ENCODE assay signal across 22 cellular contexts in genomic region chr2:222926915-222927314, GRCh38.
"Had no signal": no experiment of that assay in that cellular context is flagged by ENCODE, and none has a peak within 500 bp of the region (broad histone marks: within the 10 kb centered on the region; RNA-seq: fewer than 3 reads in every experiment).

No MANE protein-coding gene starts in this region.

- H3K4me3 Mint-ChIP-seq: memory B cell; naive thymus-derived CD4-positive, alpha-beta T cell; nephron progenitor cell; stimulated activated effector memory CD8-positive, alpha-beta T cell treated with anti-CD3 and anti-CD28 coated beads, Interleukin-12 subunit alpha, Interleukin-12 subunit beta, amount 100 ng/mL, for 72 hours had no signal

- H3K27me3 Mint-ChIP-seq: memory B cell; naive thymus-derived CD4-positive, alpha-beta T cell had no signal

- H3K9me3 ChIP-seq: gastrocnemius medialis, left ventricle myocardium inferior, lower lobe of right lung, ovary, suprapubic skin, thyroid gland, upper lobe of left lung, uterus had no signal

- H3K36me3 ChIP-seq: uterus had no signal

- H3K9me3 Mint-ChIP-seq: memory B cell; naive thymus-derived CD4-positive, alpha-beta T cell; nephron progenitor cell; stimulated activated effector memory CD8-positive, alpha-beta T cell treated with anti-CD3 and anti-CD28 coated beads, Interleukin-12 subunit alpha, Interleukin-12 subunit beta, amount 100 ng/mL, for 72 hours had no signal

- H3K27ac Mint-ChIP-seq: memory B cell; naive thymus-derived CD4-positive, alpha-beta T cell; nephron progenitor cell; stimulated activated effector memory CD8-positive, alpha-beta T cell treated with anti-CD3 and anti-CD28 coated beads, Interleukin-12 subunit alpha, Interleukin-12 subunit beta, amount 100 ng/mL, for 72 hours had no signal

- H3K4me1 Mint-ChIP-seq: memory B cell; naive thymus-derived CD4-positive, alpha-beta T cell; nephron progenitor cell; stimulated activated effector memory CD8-positive, alpha-beta T cell treated with anti-CD3 and anti-CD28 coated beads, Interleukin-12 subunit alpha, Interleukin-12 subunit beta, amount 100 ng/mL, for 72 hours had no signal

- H3K27ac ChIP-seq: gastrocnemius medialis, left ventricle myocardium inferior, lower lobe of right lung, ovary, suprapubic skin, thyroid gland, upper lobe of left lung had no signal

- H3K27me3 ChIP-seq: dorsolateral prefrontal cortex, gastrocnemius medialis, ovary, suprapubic skin, thyroid gland, upper lobe of left lung, uterus had no signal

- ATAC-seq: esophagus mucosa; gastrocnemius medialis; left cardiac atrium; lower lobe of right lung; naive thymus-derived CD4-positive, alpha-beta T cell; right cardiac atrium; stimulated activated effector memory CD8-positive, alpha-beta T cell treated with anti-CD3 and anti-CD28 coated beads, Interleukin-12 subunit alpha, Interleukin-12 subunit beta, amount 100 ng/mL, for 72 hours; stimulated activated naive CD8-positive, alpha-beta T cell treated with anti-CD3 and anti-CD28 coated beads, Interleukin-15, Interleukin-2, amounts not matched to agents 100 U/mL and 50 U/mL, for 24 hours had no signal

- H3K4me3 ChIP-seq: dorsolateral prefrontal cortex, gastrocnemius medialis, left ventricle myocardium inferior, lower lobe of right lung, ovary, suprapubic skin, thyroid gland, upper lobe of left lung, uterus had no signal

- H3K4me1 ChIP-seq: gastrocnemius medialis, lower lobe of right lung, suprapubic skin, upper lobe of left lung, uterus had no signal

- DNase-seq: cortex of kidney; dorsolateral prefrontal cortex; effector CD8-positive, alpha-beta T cell; gastrocnemius medialis; kidney; left cardiac atrium; left ventricle myocardium inferior; lower lobe of right lung; naive thymus-derived CD4-positive, alpha-beta T cell; nephron progenitor cell; ovary; right cardiac atrium; stimulated activated CD4-positive, alpha-beta T cell treated with anti-CD3 and anti-CD28 coated beads, Interleukin-4, amount 100 ng/mL, for 1 hour; stimulated activated CD8-positive, alpha-beta memory T cell treated with anti-CD3 and anti-CD28 coated beads, Interleukin-4, amount 100 ng/mL, for 48 hours; stimulated activated naive CD8-positive, alpha-beta T cell treated with anti-CD3 and anti-CD28 coated beads, Interleukin-15, Interleukin-2, amounts not matched to agents 100 U/mL and 50 U/mL, for 24 hours; thyroid gland; upper lobe of left lung; uterus had no signal
